In genomic region chr12:102026728-102027127, GRCh38 we compare ENCODE assay signal across 23 cellular contexts. TPM values are rescaled to one million over a fixed set of nuclear protein-coding genes. Genes with fewer than 3 reads are reported as not detected.
A peak's percentile ranks its signal among the peaks of the same experiment; 100 is the strongest.
DNase-seq lines count a peak whose midpoint lies in the region; ATAC-seq and TF ChIP-seq lines count a peak whose summit lies in the region.
"Had no signal": no experiment of that assay in that cellular context is flagged by ENCODE, and none has a peak within 500 bp of the region (broad histone marks: within the 10 kb centered on the region; RNA-seq: fewer than 3 reads in every experiment).

No MANE protein-coding gene starts in this region.

- H3K79me1 ChIP-seq in mesenchymal stem cell (replicated peaks; ENCODE audit: low read length, poor library complexity, severe bottlenecking), result no peaks in the 10 kb centered on the region

- no peaks in the 10 kb centered on the region for H3K4me1 Mint-ChIP-seq in neural crest cell
- no peaks in the 10 kb centered on the region for H3K4me1 Mint-ChIP-seq in activated naive CD8-positive, alpha-beta T cell treated with anti-CD3 and anti-CD28 coated beads, Interleukin-2, amount 50 U/mL, for 24 hours

- H3K27me3 ChIP-seq in brain microvascular endothelial cell (replicated peaks) (no peaks in the 10 kb centered on the region), mesenchymal stem cell (ENCODE audit: control insufficient read depth in 1 of 2, insufficient read depth in 1 of 2, low read length in 2 of 2) (no peaks in the 10 kb centered on the region)
- H3K27me3 ChIP-seq: adrenal gland, breast epithelium, SJSA1, transverse colon had no signal

- no peak overlapping the region for H2BK120ac ChIP-seq in mesenchymal stem cell (ENCODE audit: low read depth, low read length)

- H3K27ac ChIP-seq in brain microvascular endothelial cell (no peak overlapping the region), mesenchymal stem cell (ENCODE audit: low read length, poor library complexity, severe bottlenecking) (no peak overlapping the region)
- H3K27ac ChIP-seq: adrenal gland, breast epithelium, SJSA1, transverse colon had no signal

- H4K91ac ChIP-seq in mesenchymal stem cell (ENCODE audit: low read length), result no peak overlapping the region

- H3K23ac ChIP-seq in mesenchymal stem cell (ENCODE audit: low read length in 2 of 2), result no peak overlapping the region

- no peak for ATAC-seq in GM19023 (IDR thresholded peaks at IDR 0.05; ENCODE audit: unreplicated experiment)
- no peak for ATAC-seq in activated naive CD8-positive, alpha-beta T cell treated with anti-CD3 and anti-CD28 coated beads, Interleukin-2, amount 50 U/mL, for 24 hours

- no peak overlapping the region for H3K9ac ChIP-seq in mesenchymal stem cell (ENCODE audit: low read length)

- no peak overlapping the region for H3K14ac ChIP-seq in mesenchymal stem cell (ENCODE audit: low read length in 2 of 2)

- no peak overlapping the region for H2BK12ac ChIP-seq in mesenchymal stem cell (ENCODE audit: low read length in 2 of 2)

- 20% methylated on average over 1 of the region's 1 CpG for WGBS in mesenchymal stem cell

- no peak overlapping the region for H2BK5ac ChIP-seq in mesenchymal stem cell (ENCODE audit: low read depth, low read length, poor library complexity, severe bottlenecking)

- H3K36me3 ChIP-seq in brain microvascular endothelial cell (replicated peaks) (no peaks in the 10 kb centered on the region), mesenchymal stem cell (ENCODE audit: control insufficient read depth in 1 of 2, insufficient read depth in 2 of 2, low read depth in 1 of 2, low read length in 2 of 2) (peaks cover 0 to 57% of the 10 kb centered on the region in 2 experiments)
- H3K36me3 ChIP-seq: breast epithelium, SJSA1 had no signal

- H3K4ac ChIP-seq in mesenchymal stem cell (ENCODE audit: low read depth in 1 of 2, low read length in 2 of 2), result no peak overlapping the region

- H3K4me3 ChIP-seq in brain microvascular endothelial cell (ENCODE audit: low read depth, low read length) (no peak overlapping the region), mesenchymal stem cell (ENCODE audit: insufficient read depth in 1 of 2, low read depth in 1 of 2, low read length in 2 of 2) (no peak overlapping the region)
- H3K4me3 ChIP-seq: adrenal gland, breast epithelium, lung, SJSA1, transverse colon had no signal

- no peaks in the 10 kb centered on the region for H3K36me3 Mint-ChIP-seq in neural crest cell (ENCODE audit: low read depth)
- H3K36me3 Mint-ChIP-seq in activated naive CD8-positive, alpha-beta T cell treated with anti-CD3 and anti-CD28 coated beads, Interleukin-2, amount 50 U/mL, for 24 hours (ENCODE audit: low read depth), result peaks cover 11% of the 10 kb centered on the region

- no peaks in the 10 kb centered on the region for H3K9me3 ChIP-seq in mesenchymal stem cell (ENCODE audit: control insufficient read depth, low read length)
- H3K9me3 ChIP-seq: adrenal gland, breast epithelium, SJSA1, transverse colon had no signal

- TF ChIP-seq CTCF in GM12874 (IDR thresholded peaks at IDR 0.05; ENCODE audit: insufficient read depth, low read depth, low read length) (peak; percentile 9; the same call in 1 of the 2 replicates), brain microvascular endothelial cell (IDR thresholded peaks at IDR 0.05; ENCODE audit: low read depth, low read length, missing control alignments) (peak; percentile 6), neural crest cell (conservative IDR thresholded peaks at IDR 0.05) (peak; percentile 32)

- H3K18ac ChIP-seq in mesenchymal stem cell (ENCODE audit: low read depth in 1 of 2, low read length in 2 of 2), result no peak overlapping the region

- peaks cover 1% of the 10 kb centered on the region for H3K4me1 ChIP-seq in mesenchymal stem cell (ENCODE audit: control insufficient read depth, insufficient read depth, low read depth, low read length)
- H3K4me1 ChIP-seq: breast epithelium, SJSA1 had no signal

- no peak overlapping the region for H3K27ac Mint-ChIP-seq in neural crest cell (ENCODE audit: unreplicated experiment)
- H3K27ac Mint-ChIP-seq in activated naive CD8-positive, alpha-beta T cell treated with anti-CD3 and anti-CD28 coated beads, Interleukin-2, amount 50 U/mL, for 24 hours, result no peak overlapping the region
- H3K27ac Mint-ChIP-seq: activated T-cell treated with anti-CD3 and anti-CD28 coated beads, Interleukin-2, amount 50 U/mL, for 24 hours had no signal

- in situ Hi-C loops in brain microvascular endothelial cell (cut with HindIII; ENCODE audit: low pct_ligation_motif_present, low sequenced_read_pairs), result no loop called here

- no peak overlapping the region for H3K4me3 Mint-ChIP-seq in neural crest cell
- H3K4me3 Mint-ChIP-seq in activated naive CD8-positive, alpha-beta T cell treated with anti-CD3 and anti-CD28 coated beads, Interleukin-2, amount 50 U/mL, for 24 hours, result no peak overlapping the region
- H3K4me3 Mint-ChIP-seq: activated T-cell treated with anti-CD3 and anti-CD28 coated beads, Interleukin-2, amount 50 U/mL, for 24 hours; IgD-negative memory B cell had no signal

- H2BK15ac ChIP-seq in mesenchymal stem cell (ENCODE audit: low read depth, poor library complexity, severe bottlenecking), result no peak overlapping the region

- no peak overlapping the region for H4K8ac ChIP-seq in mesenchymal stem cell (ENCODE audit: low read length)

- no peaks in the 10 kb centered on the region for H3K9me3 Mint-ChIP-seq in neural crest cell
- H3K9me3 Mint-ChIP-seq in activated naive CD8-positive, alpha-beta T cell treated with anti-CD3 and anti-CD28 coated beads, Interleukin-2, amount 50 U/mL, for 24 hours, result no peaks in the 10 kb centered on the region
- H3K9me3 Mint-ChIP-seq: activated T-cell treated with anti-CD3 and anti-CD28 coated beads, Interleukin-2, amount 50 U/mL, for 24 hours; IgD-negative memory B cell had no signal

- no peaks in the 10 kb centered on the region for H3K27me3 Mint-ChIP-seq in neural crest cell (ENCODE audit: low read depth)
- H3K27me3 Mint-ChIP-seq in activated naive CD8-positive, alpha-beta T cell treated with anti-CD3 and anti-CD28 coated beads, Interleukin-2, amount 50 U/mL, for 24 hours, result no peaks in the 10 kb centered on the region
- H3K27me3 Mint-ChIP-seq: activated T-cell treated with anti-CD3 and anti-CD28 coated beads, Interleukin-2, amount 50 U/mL, for 24 hours; IgD-negative memory B cell had no signal

- peak; percentile 25 for DNase-seq in NAMALWA (ENCODE audit: low spot score)
- no peak for DNase-seq in brain microvascular endothelial cell
- DNase-seq in neural crest cell (ENCODE audit: low read depth, low spot score), result no peak
- no peak for DNase-seq in activated naive CD8-positive, alpha-beta T cell treated with anti-CD3 and anti-CD28 coated beads, Interleukin-2, amount 50 U/mL, for 24 hours
- DNase-seq in mesenchymal stem cell, result no peak
- DNase-seq: activated CD4-positive, alpha-beta T cell treated with anti-CD3 and anti-CD28 coated beads for 1 hour; activated CD8-positive, alpha-beta memory T cell treated with anti-CD3 and anti-CD28 coated beads for 24 hours; activated T-cell treated with anti-CD3 and anti-CD28 coated beads, Interleukin-2, amount 50 U/mL, for 24 hours; adrenal gland; DMS79; effector memory CD4-positive, alpha-beta T cell; NCI-H1417 treated with DMSO at 0.1 percent for 48 hours; NCI-H2081 treated with DMSO at 0.1 percent for 48 hours; NK-92 treated with Interleukin-12 subunit alpha and Interleukin-12 subunit beta, amount 100 ng/mL, for 24 hours; posterior cingulate gyrus; stimulated activated CD8-positive, alpha-beta memory T cell treated with anti-CD3 and anti-CD28 coated beads, Interleukin-4, amount 100 ng/mL, for 48 hours; transverse colon had no signal

- H3K4me2 ChIP-seq in mesenchymal stem cell (ENCODE audit: low read length, poor library complexity, severe bottlenecking), result no peak overlapping the region

- no peak overlapping the region for H2AFZ ChIP-seq in mesenchymal stem cell (ENCODE audit: low read depth, low read length)

- no peak overlapping the region for H2AK5ac ChIP-seq in mesenchymal stem cell (ENCODE audit: low read length, severe bottlenecking)

RNA-seq across cellular contexts. Expression of gene WASHC3, which starts 35.1 kb away (rescaled TPM):
- 19.5 and 22.4 TPM in 2 replicates for total RNA-seq in neural crest cell
- polyA plus RNA-seq in mesenchymal stem cell (2013, experiment 1 of 2), result 81.2 TPM
- polyA plus RNA-seq in mesenchymal stem cell (2013, experiment 2 of 2), result 80.6 TPM
